In genomic region chr2:12637754-12638153, GRCh38 we compare ENCODE assay signal across 21 cellular contexts.
DNase-seq lines count a peak whose midpoint lies in the region; ATAC-seq and TF ChIP-seq lines count a peak whose summit lies in the region.
"Had no signal": no experiment of that assay in that cellular context is flagged by ENCODE, and none has a peak within 500 bp of the region (broad histone marks: within the 10 kb centered on the region; RNA-seq: fewer than 3 reads in every experiment).

No MANE protein-coding gene starts in this region.

- DNase-seq in AG20443 (ENCODE audit: low spot score) (peak; percentile 41), HT1080 (ENCODE audit: low read depth) (peak; percentile 10), brain microvascular endothelial cell (peak; percentile 7), hepatic stellate cell (ENCODE audit: low spot score) (peak; percentile 12), omental fat pad (ENCODE audit: low spot score) (no peak), NCI-H2029 (lab: John Stamatoyannopoulos, UW) (no peak)
- DNase-seq in activated CD4-positive, alpha-beta T cell treated with anti-CD3 and anti-CD28 coated beads for 1 hour = no peak
- DNase-seq: activated CD4-positive, alpha-beta T cell treated with anti-CD3 and anti-CD28 coated beads, Interleukin-2, amount 10 ng/mL, durations not matched to agents 24 days and 14 days; activated naive CD4-positive, alpha-beta T cell treated with anti-CD3 and anti-CD28 coated beads, Interleukin-2, amount 10 ng/mL, durations not matched to agents 7 days and 5 days; activated T-cell treated with anti-CD3 and anti-CD28 coated beads, Interleukin-2, amount 50 U/mL, for 72 hours; aorta; Calu3; lower lobe of right lung; NCI-H187; NCI-H526; right cardiac atrium; stimulated activated CD4-positive, alpha-beta T cell treated with anti-CD3 and anti-CD28 coated beads, Interleukin-12 subunit alpha, Interleukin-12 subunit beta, amount 100 ng/mL, for 4 hours; stimulated activated CD4-positive, alpha-beta T cell treated with anti-CD3 and anti-CD28 coated beads, Interleukin-4, amount 100 ng/mL, for 24 hours; stimulated activated naive B cell treated with anti-CD40 and anti-IgM and Interleukin-4, amounts not matched to agents 10 μg/mL and 1 μg/mL and 100 μg/mL, for 72 hours; testis had no signal

- in situ Hi-C loops in brain microvascular endothelial cell (cut with HindIII; ENCODE audit: low pct_ligation_motif_present, low sequenced_read_pairs) = no loop called here

- no peak overlapping the region for H3K4me3 ChIP-seq in brain microvascular endothelial cell (ENCODE audit: low read depth, low read length)
- H3K4me3 ChIP-seq: lower lobe of right lung, testis had no signal

- H3K27ac ChIP-seq in brain microvascular endothelial cell = no peak overlapping the region
- H3K27ac ChIP-seq: lower lobe of right lung, parathyroid adenoma, testis had no signal

- no peaks in the 10 kb centered on the region for H3K27me3 ChIP-seq in brain microvascular endothelial cell (replicated peaks)
- H3K27me3 ChIP-seq: testis had no signal

- ATAC-seq in omental fat pad (ENCODE audit: low FRiP score) = no peak
- ATAC-seq: activated T-cell treated with anti-CD3 and anti-CD28 coated beads, Interleukin-2, amount 50 U/mL, for 72 hours; lower lobe of right lung; stimulated activated naive B cell treated with anti-CD40 and anti-IgM and Interleukin-4, amounts not matched to agents 10 μg/mL and 1 μg/mL and 100 μg/mL, for 72 hours had no signal

- TF ChIP-seq CTCF in brain microvascular endothelial cell (IDR thresholded peaks at IDR 0.05; ENCODE audit: low read depth, low read length, missing control alignments) (no peak), omental fat pad (IDR thresholded peaks at IDR 0.05) (no peak)

- H3K36me3 ChIP-seq in brain microvascular endothelial cell (replicated peaks) = no peaks in the 10 kb centered on the region
- H3K36me3 ChIP-seq: lower lobe of right lung had no signal

Comparison
In these comparisons a context has a peak if more than half of its experiments do, and no peak if none do; other contexts are left out.
1. DNase-seq: peak in AG20443 (single experiment), HT1080 (single experiment), brain microvascular endothelial cell (single experiment) and hepatic stellate cell (single experiment); none in activated CD4-positive, alpha-beta T cell treated with anti-CD3 and anti-CD28 coated beads for 1 hour (single experiment), omental fat pad (single experiment) and NCI-H2029 (single experiment).